Comparison of ENCODE assay signal across 8 cellular contexts in genomic region chr14:91373591-91374245, GRCh38. TPM values are rescaled to one million over a fixed set of nuclear protein-coding genes. Genes with fewer than 3 reads are reported as not detected.
DNase-seq lines count a peak whose midpoint lies in the region; ATAC-seq and TF ChIP-seq lines count a peak whose summit lies in the region.

No MANE protein-coding gene starts in this region.

- no peak overlapping the region for H4K8ac ChIP-seq in mesendoderm (ENCODE audit: low read depth, low read length)

- H3K27me3 ChIP-seq in upper lobe of right lung (no peaks in the 10 kb centered on the region), mesendoderm (ENCODE audit: insufficient read depth, low read length, poor library complexity) (no peaks in the 10 kb centered on the region)

- TF ChIP-seq CTCF in CD14-positive monocyte (IDR thresholded peaks at IDR 0.05), result no peak
- TF ChIP-seq CTCF in upper lobe of right lung (IDR thresholded peaks at IDR 0.05), result no peak

- no peak overlapping the region for H4K5ac ChIP-seq in mesendoderm (ENCODE audit: low read length)

- no peak overlapping the region for H2BK120ac ChIP-seq in mesendoderm (ENCODE audit: low read depth, low read length)

- peaks cover 98% of the 10 kb centered on the region for H3K4me1 Mint-ChIP-seq in CD14-positive monocyte

- H3K4me3 Mint-ChIP-seq in CD14-positive monocyte, result peak overlapping the region; percentile 67 to 89

- no peak overlapping the region for H3K4me3 ChIP-seq in upper lobe of right lung
- H3K4me3 ChIP-seq in mesendoderm (ENCODE audit: low read length), result no peak overlapping the region

- intact Hi-C loops in CD14-positive monocyte (cut with micrococcal nuclease), result no loop called here
- intact Hi-C loops in upper lobe of right lung (cut with DNase I), result no loop called here

- no peak overlapping the region for H3K23ac ChIP-seq in mesendoderm (ENCODE audit: low read length)

- no peak overlapping the region for H2BK15ac ChIP-seq in mesendoderm (replicated peaks; ENCODE audit: low read depth)

- no peak overlapping the region for H2BK5ac ChIP-seq in mesendoderm (ENCODE audit: low read length)

- peaks cover 42 to 63% of the 10 kb centered on the region in 2 donors for H3K36me3 Mint-ChIP-seq in CD14-positive monocyte

- no peaks in the 10 kb centered on the region for H3K9me3 ChIP-seq in upper lobe of right lung

- H3K27ac Mint-ChIP-seq in CD14-positive monocyte, result peak overlapping the region; percentile 83 to 96 (median 92)

- no peak overlapping the region for H2AK5ac ChIP-seq in mesendoderm (ENCODE audit: low read length)

- ATAC-seq in GM19043 (IDR thresholded peaks at IDR 0.05; ENCODE audit: low read depth, unreplicated experiment), result peak; percentile 60
- ATAC-seq in HG03103 (IDR thresholded peaks at IDR 0.05; ENCODE audit: low read depth, unreplicated experiment), result peak; percentile 63
- ATAC-seq in upper lobe of right lung, result no peak

- H3K4me1 ChIP-seq in upper lobe of right lung, result peaks cover 75% of the 10 kb centered on the region
- H3K4me1 ChIP-seq in mesendoderm (ENCODE audit: control insufficient read depth, low read depth, low read length), result peaks cover 26% of the 10 kb centered on the region

- H3K36me3 ChIP-seq in upper lobe of right lung (no peaks in the 10 kb centered on the region), mesendoderm (ENCODE audit: control insufficient read depth, insufficient read depth, low read length) (no peaks in the 10 kb centered on the region)

- H3K4me2 ChIP-seq in mesendoderm (ENCODE audit: low read length), result no peak overlapping the region

- peaks cover 0 to 2% (median 0%) of the 10 kb centered on the region in 7 donors for H3K9me3 Mint-ChIP-seq in CD14-positive monocyte

- H3K79me1 ChIP-seq in mesendoderm (ENCODE audit: low read length), result peaks cover 28% of the 10 kb centered on the region

- H3K9ac ChIP-seq in mesendoderm (ENCODE audit: low read length), result no peak overlapping the region

- DNase-seq in CD14-positive monocyte (ENCODE audit: low spot score) (no peak), RPMI8226 (peak; percentile 64), upper lobe of right lung (no peak), epidermal melanocyte (ENCODE audit: insufficient read length, low spot score) (no peak), mesendoderm (no peak)
- peak; percentile 59 for DNase-seq in effector CD4-positive, alpha-beta T cell

- no peak overlapping the region for H3K56ac ChIP-seq in mesendoderm (ENCODE audit: low read length)

- peak overlapping the region; percentile 17 for H3K27ac ChIP-seq in upper lobe of right lung
- H3K27ac ChIP-seq in mesendoderm (ENCODE audit: low read depth, low read length), result no peak overlapping the region

- no CpG with 5 or more reads among the region's 11 CpGs for WGBS in mesendoderm (ENCODE audit: extremely low coverage, insufficient coverage, low lambda C conversion rate)

- no peak overlapping the region for H3K18ac ChIP-seq in mesendoderm (ENCODE audit: low read length)

- no peaks in the 10 kb centered on the region for H3K27me3 Mint-ChIP-seq in CD14-positive monocyte (ENCODE audit: low read depth in 3 of 3)

- peaks cover 66% of the 10 kb centered on the region for H3K79me2 ChIP-seq in mesendoderm (ENCODE audit: control insufficient read depth, insufficient read depth, low read length)

- no peak overlapping the region for H3K4ac ChIP-seq in mesendoderm (ENCODE audit: low read depth, low read length)

RNA-seq across cellular contexts. Expression of gene CCDC88C, which starts 43.9 kb away (rescaled TPM):
- 10 to 100 TPM; 11.6 to 12.3 TPM for polyA plus RNA-seq in CD14-positive monocyte
- 34.1 TPM for total RNA-seq in upper lobe of right lung
- 19.8 TPM for polyA plus RNA-seq in mesendoderm (2013, experiment 1 of 2)
- polyA plus RNA-seq in mesendoderm (2013, experiment 2 of 2), result 20.9 TPM

Comparison
In these comparisons a context has a peak if more than half of its experiments do, and no peak if none do; other contexts are left out.
1. DNase-seq: peak in RPMI8226 (single experiment) and effector CD4-positive, alpha-beta T cell (single experiment); none in CD14-positive monocyte (single experiment), upper lobe of right lung (single experiment), epidermal melanocyte (single experiment) and mesendoderm (single experiment).